21 cellular contexts compared by ENCODE assay signal in the genomic region with DNA sequence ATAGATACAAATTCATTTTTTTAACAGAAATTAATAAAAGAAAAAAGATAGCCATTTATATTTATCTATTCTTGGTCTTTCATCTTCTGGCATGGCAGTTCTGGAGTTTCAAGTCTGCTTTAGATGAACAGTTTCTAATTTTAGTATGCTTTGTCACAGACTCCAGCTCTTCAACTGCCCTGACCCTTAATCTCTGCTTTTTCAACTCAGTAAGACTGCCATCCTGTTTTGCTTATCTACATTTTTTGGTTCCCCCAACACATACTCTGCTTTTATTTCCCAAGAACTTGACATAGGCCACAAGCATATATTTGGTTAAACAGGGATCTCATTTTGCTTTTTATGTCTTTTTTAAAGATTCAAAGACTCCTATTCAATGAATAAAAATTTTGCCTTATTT.
"Had no signal": no experiment of that assay in that cellular context is flagged by ENCODE, and none has a peak within 500 bp of the region (broad histone marks: within the 10 kb centered on the region; RNA-seq: fewer than 3 reads in every experiment).

No MANE protein-coding gene starts in this region.

- H3K27ac ChIP-seq: breast epithelium, dorsolateral prefrontal cortex, tibial nerve, vagina had no signal

- FAIRE-seq: islet of Langerhans had no signal

- H3K36me3 Mint-ChIP-seq: activated naive CD8-positive, alpha-beta T cell; natural killer cell had no signal

- H3K4me1 ChIP-seq: breast epithelium, tibial nerve, vagina had no signal

- ATAC-seq: activated CD8-positive, alpha-beta T cell treated with anti-CD3 and anti-CD28 coated beads, Interleukin-2, amount 10 ng/mL, durations not matched to agents 7 days and 5 days; activated T-cell treated with anti-CD3 and anti-CD28 coated beads, Interleukin-2, amount 50 U/mL, for 72 hours; left lobe of liver; mucosa of descending colon; natural killer cell had no signal

- DNase-seq: activated B cell treated with CpG ODN at 0.5 μM for 24 hours; activated CD4-positive, alpha-beta T cell treated with anti-CD3 and anti-CD28 coated beads for 48 hours; activated CD8-positive, alpha-beta memory T cell treated with anti-CD3 and anti-CD28 coated beads, Interleukin-2, amount 50 U/mL, for 4 hours; activated CD8-positive, alpha-beta T cell treated with anti-CD3 and anti-CD28 coated beads, Interleukin-2, amount 10 ng/mL, durations not matched to agents 7 days and 5 days; activated gamma-delta T cell treated with Interleukin-2 at 50 U/mL for 16 hours; activated T-cell treated with anti-CD3 and anti-CD28 coated beads, Interleukin-2, amount 50 U/mL, for 72 hours; dorsolateral prefrontal cortex; erythroblast; mucosa of descending colon; natural killer cell; nucleus accumbens; stimulated activated CD4-positive, alpha-beta T cell treated with anti-CD3 and anti-CD28 coated beads, Interleukin-15, amount 100 ng/mL, for 24 hours; stimulated activated CD4-positive, alpha-beta T cell treated with anti-CD3 and anti-CD28 coated beads, Interleukin-4, amount 100 ng/mL, for 24 hours; stimulated activated naive CD4-positive, alpha-beta T cell; T-helper 1 cell had no signal

- H3K27me3 ChIP-seq: breast epithelium, dorsolateral prefrontal cortex, tibial nerve, vagina had no signal

- H3K27ac Mint-ChIP-seq: activated B cell treated with CpG ODN at 0.5 μM for 24 hours; activated CD8-positive, alpha-beta T cell treated with anti-CD3 and anti-CD28 coated beads, Interleukin-2, amount 10 ng/mL, durations not matched to agents 7 days and 5 days; activated naive CD8-positive, alpha-beta T cell; activated T-cell treated with anti-CD3 and anti-CD28 coated beads, Interleukin-2, amount 50 U/mL, for 72 hours; natural killer cell had no signal

- H3K9me3 Mint-ChIP-seq: activated B cell treated with CpG ODN at 0.5 μM for 24 hours; activated T-cell treated with anti-CD3 and anti-CD28 coated beads, Interleukin-2, amount 50 U/mL, for 72 hours had no signal

- H3K4me3 Mint-ChIP-seq: activated B cell treated with CpG ODN at 0.5 μM for 24 hours; activated CD8-positive, alpha-beta T cell treated with anti-CD3 and anti-CD28 coated beads, Interleukin-2, amount 10 ng/mL, durations not matched to agents 7 days and 5 days; activated naive CD8-positive, alpha-beta T cell; activated T-cell treated with anti-CD3 and anti-CD28 coated beads, Interleukin-2, amount 50 U/mL, for 72 hours; natural killer cell had no signal

- H3K4me1 Mint-ChIP-seq: activated B cell treated with CpG ODN at 0.5 μM for 24 hours, natural killer cell had no signal

- H3K9me3 ChIP-seq: breast epithelium, mucosa of descending colon, tibial nerve, vagina had no signal

- H3K36me3 ChIP-seq: breast epithelium, tibial nerve, vagina had no signal

- H3K4me3 ChIP-seq: breast epithelium, dorsolateral prefrontal cortex, mucosa of descending colon, tibial nerve, vagina had no signal

- H3K27me3 Mint-ChIP-seq: activated B cell treated with CpG ODN at 0.5 μM for 24 hours; activated naive CD8-positive, alpha-beta T cell had no signal
